ENCODE assay signal across 8 cellular contexts in the genomic region with DNA sequence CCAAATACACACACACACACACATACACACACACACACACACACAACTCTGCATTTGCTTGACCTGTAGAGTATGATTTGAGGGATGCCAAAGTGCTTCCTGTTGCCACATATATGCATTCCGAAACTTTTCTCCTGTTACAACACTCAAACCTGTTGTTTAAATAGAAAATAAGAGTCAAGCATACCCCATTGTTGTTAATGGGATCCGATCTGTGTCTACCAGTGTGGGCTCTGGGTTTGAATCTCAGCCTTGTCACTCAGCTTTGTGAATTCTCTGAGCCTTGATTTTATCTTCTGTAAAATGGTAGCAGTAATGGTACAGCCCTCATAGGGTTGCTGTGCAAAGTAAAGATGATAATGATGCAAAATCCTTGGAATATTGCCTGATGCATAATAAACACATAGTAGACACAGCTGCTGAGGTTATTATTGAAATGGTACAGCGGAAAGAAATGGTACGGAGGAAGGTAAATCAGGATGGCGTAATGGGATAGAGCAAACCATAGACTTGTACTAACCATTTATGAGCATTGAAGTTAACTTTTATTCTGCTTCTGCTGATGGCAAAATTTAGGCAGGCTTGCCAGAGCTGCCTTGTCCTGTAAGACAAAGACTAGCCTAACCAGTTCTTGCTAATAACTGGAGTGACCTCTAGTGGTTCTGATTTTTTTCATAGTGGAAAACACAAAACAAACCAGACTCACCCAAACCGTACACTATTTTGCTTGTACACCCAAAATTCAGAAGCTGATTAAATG.
DNase-seq lines count a peak whose midpoint lies in the region; ATAC-seq and TF ChIP-seq lines count a peak whose summit lies in the region.

No MANE protein-coding gene starts in this region.

- H3K27ac ChIP-seq in upper lobe of right lung (no peak overlapping the region), vagina (no peak overlapping the region)
- no peak overlapping the region for H3K27ac ChIP-seq in CD8-positive, alpha-beta memory T cell (ENCODE audit: low read depth, low read length)

- H3K27me3 ChIP-seq in upper lobe of right lung (no peaks in the 10 kb centered on the region), vagina (no peaks in the 10 kb centered on the region)
- H3K27me3 ChIP-seq in CD8-positive, alpha-beta memory T cell (ENCODE audit: insufficient read depth, low read length, poor library complexity, severe bottlenecking): no peaks in the 10 kb centered on the region

- no peaks in the 10 kb centered on the region for H3K9me3 Mint-ChIP-seq in WTC11
- H3K9me3 Mint-ChIP-seq in CD8-positive, alpha-beta memory T cell: no peaks in the 10 kb centered on the region

- H3K4me3 Mint-ChIP-seq in WTC11: no peak overlapping the region
- no peak overlapping the region for H3K4me3 Mint-ChIP-seq in CD8-positive, alpha-beta memory T cell

- no peaks in the 10 kb centered on the region for H3K36me3 Mint-ChIP-seq in WTC11
- H3K36me3 Mint-ChIP-seq in CD8-positive, alpha-beta memory T cell: no peaks in the 10 kb centered on the region

- DNase-seq in Caki2 (ENCODE audit: low read depth): peak; percentile 59
- peak; percentile 32 for DNase-seq in Kasumi-1 (lab: John Stamatoyannopoulos, UW)
- no peak for DNase-seq in WTC11 (ENCODE audit: low spot score)
- DNase-seq in iPS-NIHi11 (ENCODE audit: low spot score): peak; percentile 35
- DNase-seq in upper lobe of right lung: no peak
- no peak for DNase-seq in CD8-positive, alpha-beta memory T cell
- DNase-seq in vagina (ENCODE audit: extremely low spot score in 2 of 2): no peak

- peaks cover 15% of the 10 kb centered on the region for H3K4me1 Mint-ChIP-seq in WTC11
- H3K4me1 Mint-ChIP-seq in CD8-positive, alpha-beta memory T cell: peaks cover 0 to 2% (median 0%) of the 10 kb centered on the region in 3 donors

- ATAC-seq in WTC11: peak; percentile 32; the same call in 1 of the 2 replicates
- ATAC-seq in upper lobe of right lung: peak; percentile 78
- ATAC-seq in GM19395 (IDR thresholded peaks at IDR 0.05; ENCODE audit: unreplicated experiment): no peak

- intact Hi-C loops in upper lobe of right lung (cut with DNase I): loop anchor here (10.0 kb wide), 2 partner anchors 318 to 1018 kb away; no protein-coding TSS in a partner anchor
- intact Hi-C loops in vagina (cut with DNase I): loop anchor here (10.0 kb wide), 1 partner anchor 308 kb away; the partner anchor contains the start of gene EDN1

- TF ChIP-seq CTCF in WTC11 (IDR thresholded peaks at IDR 0.05) (no peak), upper lobe of right lung (IDR thresholded peaks at IDR 0.05) (peak; percentile 59), vagina (IDR thresholded peaks at IDR 0.05) (peak in 1 of 3 experiments; percentile 7)

- H3K27ac Mint-ChIP-seq in WTC11: no peak overlapping the region
- H3K27ac Mint-ChIP-seq in CD8-positive, alpha-beta memory T cell: no peak overlapping the region

- no peaks in the 10 kb centered on the region for H3K9me3 ChIP-seq in upper lobe of right lung
- no peaks in the 10 kb centered on the region for H3K9me3 ChIP-seq in CD8-positive, alpha-beta memory T cell (ENCODE audit: low read length)
- H3K9me3 ChIP-seq in vagina: no peaks in the 10 kb centered on the region

- TF ChIP-seq POLR2A in vagina (IDR thresholded peaks at IDR 0.05): no peak

- H3K4me3 ChIP-seq in upper lobe of right lung: no peak overlapping the region
- no peak overlapping the region for H3K4me3 ChIP-seq in CD8-positive, alpha-beta memory T cell (ENCODE audit: low read length)
- no peak overlapping the region for H3K4me3 ChIP-seq in vagina

- CTCF ChIA-PET in WTC11 (lab: Charles Lee): interaction anchor here (0.5 to 5.2 kb wide), 10 partner anchors 9 to 591 kb away, joined by 3 to 66 read pairs (median 6); partner anchors contain the start of gene EDN1
- CTCF ChIA-PET in CD8-positive, alpha-beta memory T cell (lab: Charles Lee): no interaction called here

- POLR2A ChIA-PET in WTC11 (lab: Charles Lee): no interaction called here
- POLR2A ChIA-PET in CD8-positive, alpha-beta memory T cell (lab: Charles Lee): no interaction called here

- H3K36me3 ChIP-seq in upper lobe of right lung: no peaks in the 10 kb centered on the region
- no peaks in the 10 kb centered on the region for H3K36me3 ChIP-seq in CD8-positive, alpha-beta memory T cell (ENCODE audit: insufficient read depth, low read length)
- no peaks in the 10 kb centered on the region for H3K36me3 ChIP-seq in vagina

- no peaks in the 10 kb centered on the region for H3K27me3 Mint-ChIP-seq in WTC11 (ENCODE audit: low read depth)
- peaks cover 0 to 8% of the 10 kb centered on the region in 2 donors for H3K27me3 Mint-ChIP-seq in CD8-positive, alpha-beta memory T cell

- H3K4me1 ChIP-seq in upper lobe of right lung: no peaks in the 10 kb centered on the region
- no peaks in the 10 kb centered on the region for H3K4me1 ChIP-seq in CD8-positive, alpha-beta memory T cell (ENCODE audit: insufficient read depth, low read length)
- H3K4me1 ChIP-seq in vagina: peaks cover 11% of the 10 kb centered on the region

- in situ Hi-C loops in Caki2 (cut with HindIII; ENCODE audit: low pct_unique_long_range_greater_than_20kb, low sequenced_read_pairs): no loop called here

TF ChIP-seq in WTC11, 78 proteins besides CTCF, POLR2A, EP300 and RAD21:
- TF ChIP-seq, protein P1, sequence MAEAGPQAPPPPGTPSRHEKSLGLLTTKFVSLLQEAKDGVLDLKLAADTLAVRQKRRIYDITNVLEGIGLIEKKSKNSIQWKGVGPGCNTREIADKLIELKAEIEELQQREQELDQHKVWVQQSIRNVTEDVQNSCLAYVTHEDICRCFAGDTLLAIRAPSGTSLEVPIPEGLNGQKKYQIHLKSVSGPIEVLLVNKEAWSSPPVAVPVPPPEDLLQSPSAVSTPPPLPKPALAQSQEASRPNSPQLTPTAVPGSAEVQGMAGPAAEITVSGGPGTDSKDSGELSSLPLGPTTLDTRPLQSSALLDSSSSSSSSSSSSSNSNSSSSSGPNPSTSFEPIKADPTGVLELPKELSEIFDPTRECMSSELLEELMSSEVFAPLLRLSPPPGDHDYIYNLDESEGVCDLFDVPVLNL (CRISPR knock-in tag; IDR thresholded peaks at IDR 0.05; ENCODE audit: borderline replicate concordance, low read depth): no peak
- TF ChIP-seq FOXP1 (CRISPR knock-in tag; IDR thresholded peaks at IDR 0.05; ENCODE audit: borderline replicate concordance) (no peak), GABPB1 (CRISPR knock-in tag; IDR thresholded peaks at IDR 0.05) (no peak), FOXJ3 (CRISPR knock-in tag; IDR thresholded peaks at IDR 0.05; ENCODE audit: borderline replicate concordance) (no peak), ZNF121 (CRISPR knock-in tag; IDR thresholded peaks at IDR 0.05) (no peak), EMX1 (CRISPR knock-in tag; IDR thresholded peaks at IDR 0.05) (no peak), ZNF416 (CRISPR knock-in tag; IDR thresholded peaks at IDR 0.05) (no peak)
- TF ChIP-seq, protein P2, sequence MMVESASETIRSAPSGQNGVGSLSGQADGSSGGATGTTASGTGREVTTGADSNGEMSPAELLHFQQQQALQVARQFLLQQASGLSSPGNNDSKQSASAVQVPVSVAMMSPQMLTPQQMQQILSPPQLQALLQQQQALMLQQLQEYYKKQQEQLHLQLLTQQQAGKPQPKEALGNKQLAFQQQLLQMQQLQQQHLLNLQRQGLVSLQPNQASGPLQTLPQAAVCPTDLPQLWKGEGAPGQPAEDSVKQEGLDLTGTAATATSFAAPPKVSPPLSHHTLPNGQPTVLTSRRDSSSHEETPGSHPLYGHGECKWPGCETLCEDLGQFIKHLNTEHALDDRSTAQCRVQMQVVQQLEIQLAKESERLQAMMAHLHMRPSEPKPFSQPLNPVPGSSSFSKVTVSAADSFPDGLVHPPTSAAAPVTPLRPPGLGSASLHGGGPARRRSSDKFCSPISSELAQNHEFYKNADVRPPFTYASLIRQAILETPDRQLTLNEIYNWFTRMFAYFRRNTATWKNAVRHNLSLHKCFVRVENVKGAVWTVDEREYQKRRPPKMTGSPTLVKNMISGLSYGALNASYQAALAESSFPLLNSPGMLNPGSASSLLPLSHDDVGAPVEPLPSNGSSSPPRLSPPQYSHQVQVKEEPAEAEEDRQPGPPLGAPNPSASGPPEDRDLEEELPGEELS (CRISPR knock-in tag; IDR thresholded peaks at IDR 0.05): no peak

Comparison
In these comparisons a context has a peak if more than half of its experiments do, and no peak if none do; other contexts are left out.
1. DNase-seq: peak in Caki2 (single experiment), Kasumi-1 (2 of 2) and iPS-NIHi11 (single experiment); none in WTC11 (single experiment), upper lobe of right lung (single experiment), CD8-positive, alpha-beta memory T cell (0 of 5) and vagina (0 of 2).